Comparison of ENCODE assay signal across 19 cellular contexts in the genomic region with DNA sequence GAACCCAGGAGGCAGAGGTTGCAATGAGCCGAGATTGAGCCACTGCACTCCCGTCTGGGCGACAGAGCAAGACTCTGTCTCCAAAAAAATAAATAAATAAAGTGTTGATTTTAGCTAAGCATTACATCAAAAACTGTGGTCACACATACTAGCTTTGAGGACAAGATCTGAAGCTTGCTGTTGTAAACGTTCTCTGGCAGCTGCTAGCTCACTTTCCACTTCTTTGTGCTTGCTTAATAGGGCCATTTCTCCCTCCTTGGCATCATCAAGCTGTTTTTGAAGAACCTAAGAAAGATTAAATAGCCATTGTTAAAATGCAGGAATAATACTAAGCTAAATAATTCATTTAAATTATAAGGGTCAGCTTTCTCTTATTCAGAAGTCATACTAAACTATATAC. TPM values are rescaled to one million over a fixed set of nuclear protein-coding genes. Genes with fewer than 3 reads are reported as not detected.
DNase-seq lines count a peak whose midpoint lies in the region; ATAC-seq and TF ChIP-seq lines count a peak whose summit lies in the region.
"Had no signal": no experiment of that assay in that cellular context is flagged by ENCODE, and none has a peak within 500 bp of the region (broad histone marks: within the 10 kb centered on the region; RNA-seq: fewer than 3 reads in every experiment).

No MANE protein-coding gene starts in this region.

- peak overlapping the region; percentile 81 for H3K9ac ChIP-seq in endodermal cell (ENCODE audit: extremely low read depth, low read length, poor library complexity, severe bottlenecking)
- H3K9ac ChIP-seq: BLaER1 treated with 17β-estradiol and CSF1 and Interleukin-3, amounts not matched to agents 10 nM and 100 nM had no signal

- intact Hi-C loops in left lung (cut with DNase I), result no loop called here

- H3K27me3 ChIP-seq in endodermal cell (ENCODE audit: control insufficient read depth, insufficient read depth, low read length, poor library complexity, severe bottlenecking), result no peaks in the 10 kb centered on the region
- no peaks in the 10 kb centered on the region for H3K27me3 ChIP-seq in left lung
- H3K27me3 ChIP-seq: BLaER1 treated with 17β-estradiol and CSF1 and Interleukin-3, amounts not matched to agents 10 nM and 100 nM had no signal

- WGBS in endodermal cell (ENCODE audit: insufficient coverage in 1 of 2, insufficient read length in 1 of 2), 2 experiments, result 79 to 100% methylated on average over 1 to 4 of the region's 4 CpGs

- TF ChIP-seq CTCF in endodermal cell (conservative IDR thresholded peaks at IDR 0.05) (no peak), left lung (IDR thresholded peaks at IDR 0.05) (no peak)

- H3K36me3 ChIP-seq in endodermal cell (ENCODE audit: control insufficient read depth, insufficient read depth, low read length) (peaks cover 61% of the 10 kb centered on the region), left lung (no peaks in the 10 kb centered on the region)
- H3K36me3 ChIP-seq: BLaER1 treated with 17β-estradiol and CSF1 and Interleukin-3, amounts not matched to agents 10 nM and 100 nM had no signal

- peak overlapping the region; percentile 56 for H3K4me3 Mint-ChIP-seq in endodermal cell
- H3K4me3 Mint-ChIP-seq: B cell; CD8-positive, alpha-beta memory T cell; HFFc6; IgD-negative memory B cell had no signal

- H3K4me3 ChIP-seq in endodermal cell (ENCODE audit: low read length) (peak overlapping the region; percentile 88), left lung (no peak overlapping the region)
- H3K4me3 ChIP-seq: BLaER1 treated with 17β-estradiol and CSF1 and Interleukin-3, amounts not matched to agents 10 nM and 100 nM had no signal

- DNase-seq in Ammon's horn (ENCODE audit: low spot score), result peak; percentile 69
- no peak for DNase-seq in endodermal cell
- DNase-seq in left lung, result no peak
- peak; percentile 39 for DNase-seq in pons (ENCODE audit: low spot score)
- no peak for DNase-seq in SW480 (ENCODE audit: low spot score)
- DNase-seq: 8988T; Caco-2; CD8-positive, alpha-beta memory T cell; GOT3; H7; HFFc6 had no signal

- H3K36me3 Mint-ChIP-seq in endodermal cell (ENCODE audit: low read depth), result peaks cover 28% of the 10 kb centered on the region

- H3K9me3 ChIP-seq in endodermal cell (ENCODE audit: control insufficient read depth, low read length) (peaks cover 24% of the 10 kb centered on the region), left lung (no peaks in the 10 kb centered on the region)
- H3K9me3 ChIP-seq: BLaER1 treated with 17β-estradiol and CSF1 and Interleukin-3, amounts not matched to agents 10 nM and 100 nM; Caco-2 had no signal

- no peak overlapping the region for H3K27ac Mint-ChIP-seq in endodermal cell
- H3K27ac Mint-ChIP-seq: B cell; CD8-positive, alpha-beta memory T cell; HFFc6; IgD-negative memory B cell had no signal

- ATAC-seq in left lung, result peak; percentile 14
- no peak for ATAC-seq in HG02973 (IDR thresholded peaks at IDR 0.05; ENCODE audit: unreplicated experiment)
- no peak for ATAC-seq in HG03520 (IDR thresholded peaks at IDR 0.05; ENCODE audit: unreplicated experiment)
- ATAC-seq in GM19395 (IDR thresholded peaks at IDR 0.05; ENCODE audit: unreplicated experiment), result no peak
- ATAC-seq: HCT116, HepG2 had no signal

- peaks cover 44% of the 10 kb centered on the region for H3K4me1 Mint-ChIP-seq in endodermal cell
- H3K4me1 Mint-ChIP-seq: B cell; CD8-positive, alpha-beta memory T cell had no signal

- no peaks in the 10 kb centered on the region for H3K27me3 Mint-ChIP-seq in endodermal cell (ENCODE audit: insufficient read depth)
- H3K27me3 Mint-ChIP-seq: B cell, IgD-negative memory B cell had no signal

- H3K9me3 Mint-ChIP-seq in endodermal cell, result no peaks in the 10 kb centered on the region
- H3K9me3 Mint-ChIP-seq: CD8-positive, alpha-beta memory T cell; HFFc6 had no signal

- H3K4me1 ChIP-seq in endodermal cell (ENCODE audit: control insufficient read depth, insufficient read depth, low read length), result peaks cover 26% of the 10 kb centered on the region
- H3K4me1 ChIP-seq in left lung, result no peaks in the 10 kb centered on the region

- H3K27ac ChIP-seq in endodermal cell (ENCODE audit: low read depth, low read length) (no peak overlapping the region), left lung (no peak overlapping the region)
- H3K27ac ChIP-seq: BLaER1 treated with 17β-estradiol and CSF1 and Interleukin-3, amounts not matched to agents 10 nM and 100 nM had no signal

RNA-seq across cellular contexts. Expression of a gene that starts 55.7 kb away (rescaled TPM):
- total RNA-seq in endodermal cell (100 to 1,000 TPM; 205 to 216 TPM), left lung (10 to 100 TPM; 13.3 to 21.7 TPM)
- polyA plus RNA-seq in endodermal cell (2013, experiment 1 of 2), result 64.9 TPM
- 72.0 TPM for polyA plus RNA-seq in endodermal cell (2013, experiment 2 of 2)
- total RNA-seq: HFFc6 had no signal

Comparison
In these comparisons a context has a peak if more than half of its experiments do, and no peak if none do; other contexts are left out.
1. DNase-seq: peak in Ammon's horn (single experiment) and pons (single experiment); none in endodermal cell (single experiment), left lung (0 of 2) and SW480 (single experiment).
2. RNA of a gene that starts 55.7 kb away (total RNA-seq): 205 to 216 TPM in endodermal cell; 13.3 to 21.7 TPM in left lung; every median in the first group is over 4 times any median in the second.